ENCODE assay signal across 25 cellular contexts in genomic region chr4:156576946-156577345, GRCh38.
"Had no signal": no experiment of that assay in that cellular context is flagged by ENCODE, and none has a peak within 500 bp of the region (broad histone marks: within the 10 kb centered on the region; RNA-seq: fewer than 3 reads in every experiment).

No MANE protein-coding gene starts in this region.

- H3K9me3 ChIP-seq: body of pancreas, gastroesophageal sphincter, heart left ventricle, sigmoid colon, spleen, testis, upper lobe of right lung had no signal

- H3K36me3 ChIP-seq: gastroesophageal sphincter, heart left ventricle, sigmoid colon, spleen, upper lobe of right lung had no signal

- H3K9me3 Mint-ChIP-seq: activated B cell treated with CpG ODN at 0.5 μM for 24 hours; activated naive CD8-positive, alpha-beta T cell treated with anti-CD3 and anti-CD28 coated beads for 36 hours had no signal

- H3K27me3 ChIP-seq: body of pancreas, gastroesophageal sphincter, heart left ventricle, sigmoid colon, spleen, testis, upper lobe of right lung had no signal

- H3K4me3 ChIP-seq: body of pancreas, gastroesophageal sphincter, heart left ventricle, sigmoid colon, spleen, testis, upper lobe of right lung had no signal

- ATAC-seq: body of pancreas; esophagus mucosa; gastroesophageal sphincter; heart left ventricle; left cardiac atrium; naive thymus-derived CD8-positive, alpha-beta T cell; T-helper 17 cell; upper lobe of right lung had no signal

- H3K4me1 Mint-ChIP-seq: activated B cell treated with CpG ODN at 0.5 μM for 24 hours; activated naive CD8-positive, alpha-beta T cell treated with anti-CD3 and anti-CD28 coated beads for 36 hours; naive thymus-derived CD8-positive, alpha-beta T cell; T-helper 17 cell had no signal

- H3K36me3 Mint-ChIP-seq: activated naive CD8-positive, alpha-beta T cell treated with anti-CD3 and anti-CD28 coated beads for 36 hours; naive thymus-derived CD8-positive, alpha-beta T cell had no signal

- DNase-seq: activated B cell treated with CpG ODN at 0.5 μM for 24 hours; activated CD4-positive, alpha-beta T cell treated with anti-CD3 and anti-CD28 coated beads for 4 hours; activated CD4-positive, alpha-beta T cell treated with anti-CD3 and anti-CD28 coated beads, Interleukin-2, amount 50 U/mL, for 48 hours; activated naive CD4-positive, alpha-beta T cell treated with Interleukin-2 at 50 U/mL for 16 hours; activated naive CD8-positive, alpha-beta T cell treated with anti-CD3 and anti-CD28 coated beads for 36 hours; activated T-cell treated with anti-CD3 and anti-CD28 coated beads, Interleukin-2, amount 50 U/mL, for 48 hours; amygdala; body of pancreas; caudate nucleus; effector memory CD4-positive, alpha-beta T cell; heart left ventricle; islet precursor cell; left cardiac atrium; mesenchymal stem cell; naive thymus-derived CD8-positive, alpha-beta T cell; sigmoid colon; spleen; stimulated activated CD4-positive, alpha-beta T cell treated with anti-CD3 and anti-CD28 coated beads, Interleukin-4, amount 100 ng/mL, for 1 hour; stimulated activated naive CD4-positive, alpha-beta T cell; SW 1271; T-helper 17 cell; testis; upper lobe of right lung had no signal

- H3K27ac Mint-ChIP-seq: activated B cell treated with CpG ODN at 0.5 μM for 24 hours; activated naive CD8-positive, alpha-beta T cell treated with anti-CD3 and anti-CD28 coated beads for 36 hours; naive thymus-derived CD8-positive, alpha-beta T cell; T-helper 17 cell had no signal

- H3K4me3 Mint-ChIP-seq: activated B cell treated with CpG ODN at 0.5 μM for 24 hours; activated naive CD8-positive, alpha-beta T cell treated with anti-CD3 and anti-CD28 coated beads for 36 hours; naive thymus-derived CD8-positive, alpha-beta T cell; T-helper 17 cell had no signal

- H3K4me1 ChIP-seq: body of pancreas, gastroesophageal sphincter, spleen, testis, upper lobe of right lung had no signal

- H3K27me3 Mint-ChIP-seq: activated B cell treated with CpG ODN at 0.5 μM for 24 hours; activated naive CD8-positive, alpha-beta T cell treated with anti-CD3 and anti-CD28 coated beads for 36 hours; naive thymus-derived CD8-positive, alpha-beta T cell; T-helper 17 cell had no signal

- H3K27ac ChIP-seq: body of pancreas, gastroesophageal sphincter, heart left ventricle, sigmoid colon, spleen, testis, upper lobe of right lung had no signal
